In the genomic region with DNA sequence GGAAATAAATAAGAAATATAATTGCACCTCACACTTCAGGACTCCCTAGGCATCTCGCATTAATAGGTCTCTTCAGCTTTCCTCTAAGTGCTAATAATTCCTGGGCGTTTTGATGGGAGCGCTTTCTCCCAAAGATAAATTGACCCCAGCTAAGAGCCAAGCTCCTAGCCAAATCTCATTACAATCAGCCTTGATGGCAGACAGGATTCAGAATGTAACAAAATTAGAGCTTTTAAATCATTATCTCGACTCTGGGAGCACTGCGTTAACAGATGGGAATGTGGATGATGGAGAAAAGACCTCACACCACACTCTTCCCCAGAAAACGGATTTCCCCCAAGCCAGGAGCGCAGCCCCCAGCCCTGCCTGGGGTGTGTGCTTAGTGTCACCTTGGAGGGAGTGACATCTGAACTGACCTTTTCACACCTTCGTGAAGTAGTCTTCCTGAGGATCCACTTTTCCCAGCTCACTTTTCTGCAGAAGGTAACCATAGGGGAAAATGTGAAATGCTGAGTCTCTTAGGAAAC, we compare ENCODE assay signal across 1 cellular context.
TF ChIP-seq lines count a peak whose summit lies in the region.

No MANE protein-coding gene starts in this region.

TF ChIP-seq in H1, 55 proteins besides CTCF, POLR2A, EP300 and RAD21:
- TF ChIP-seq CHD1 (IDR thresholded peaks at IDR 0.05; ENCODE audit: low read depth, low read length), result no peak
- TF ChIP-seq SUZ12 (IDR thresholded peaks at IDR 0.05; ENCODE audit: low read length), result no peak
- TF ChIP-seq ASH2L (IDR thresholded peaks at IDR 0.05; ENCODE audit: low read length), result no peak
